Comparison of ENCODE assay signal across 8 cellular contexts in genomic region chr22:17830041-17830961, GRCh38. TPM values are rescaled to one million over a fixed set of nuclear protein-coding genes. Genes with fewer than 3 reads are reported as not detected.
DNase-seq lines count a peak whose midpoint lies in the region; FAIRE-seq and TF ChIP-seq lines count a peak whose summit lies in the region.

No MANE protein-coding gene starts in this region.

- no peak overlapping the region for H3K4me3 Mint-ChIP-seq in osteocyte (ENCODE audit: unreplicated experiment)

- no peak overlapping the region for H3K4me3 ChIP-seq in LNCaP clone FGC (ENCODE audit: low read depth, low read length)

- H3K27me3 Mint-ChIP-seq in osteocyte (ENCODE audit: unreplicated experiment), result no peaks in the 10 kb centered on the region

- no peaks in the 10 kb centered on the region for H3K9me3 Mint-ChIP-seq in osteocyte (ENCODE audit: unreplicated experiment)

- H3K27ac Mint-ChIP-seq in osteocyte (ENCODE audit: unreplicated experiment), result no peak overlapping the region

- peak; percentile 96 for FAIRE-seq in GM12892 (lab: Jason Lieb, UNC)

- H3K4me1 Mint-ChIP-seq in osteocyte (ENCODE audit: unreplicated experiment), result peaks cover 2% of the 10 kb centered on the region

- peak; percentile 81 for DNase-seq in GM12892 (ENCODE audit: insufficient read length)
- peak; percentile 44 for DNase-seq in LNCaP clone FGC (ENCODE audit: low read depth)
- DNase-seq in SK-N-DZ (ENCODE audit: low spot score), result peak; percentile 78
- peak; percentile 80 for DNase-seq in activated naive CD4-positive, alpha-beta T cell treated with anti-CD3 and anti-CD28 coated beads, Interleukin-2, amount 50 U/mL, for 16 hours
- peak; percentile 82 for DNase-seq in globus pallidus (ENCODE audit: low spot score)
- peak; percentile 94 for DNase-seq in osteocyte (ENCODE audit: extremely low spot score, unreplicated experiment)

- H3K27ac ChIP-seq in 22Rv1 (no peak overlapping the region), temporal lobe (ENCODE audit: low read depth, low read length) (peak overlapping the region; percentile 57)

- no peak for TF ChIP-seq POLR2A in GM12892 (IDR thresholded peaks at IDR 0.05; ENCODE audit: low read depth, low read length)

- H3K36me3 Mint-ChIP-seq in osteocyte (ENCODE audit: unreplicated experiment), result peaks cover 8% of the 10 kb centered on the region

- TF ChIP-seq CTCF in 22Rv1 (IDR thresholded peaks at IDR 0.05), result peak; percentile 95
- peak; percentile 96 for TF ChIP-seq CTCF in LNCaP clone FGC (IDR thresholded peaks at IDR 0.05; ENCODE audit: control insufficient read depth, extremely low read depth, insufficient read depth)
- TF ChIP-seq CTCF in osteocyte (IDR thresholded peaks at IDR 0.05), result peak; percentile 98

RNA-seq across cellular contexts. Expression of gene BID, which starts 56.0 kb away (rescaled TPM):
- 93.1 TPM for polyA plus RNA-seq in GM12892 (2012; ENCODE audit: missing spikeins)
- 91.3 and 98.4 TPM in 2 replicates for polyA plus RNA-seq in SK-N-DZ (2014; cell fraction: cytosol; rRNA removed)
- polyA plus RNA-seq in SK-N-DZ (2014; cell fraction: nucleus; rRNA removed), result 69.5 and 119 TPM in 2 replicates
- total RNA-seq in osteocyte (8.4 and 11.6 TPM in 2 replicates), temporal lobe (39.8 TPM)

Comparison
In these comparisons a context has a peak if more than half of its experiments do, and no peak if none do; other contexts are left out.
1. DNase-seq: peak in every context shown above with its lines; median percentile 94 in osteocyte; 82 in globus pallidus; 81 in GM12892; 80 in activated naive CD4-positive, alpha-beta T cell treated with anti-CD3 and anti-CD28 coated beads, Interleukin-2, amount 50 U/mL, for 16 hours; 78 in SK-N-DZ; 44 in LNCaP clone FGC.